24 cellular contexts compared by ENCODE assay signal in genomic region chr1:214583113-214583512, GRCh38. TPM values are rescaled to one million over a fixed set of nuclear protein-coding genes. Genes with fewer than 3 reads are reported as not detected.
"Had no signal": no experiment of that assay in that cellular context is flagged by ENCODE, and none has a peak within 500 bp of the region (broad histone marks: within the 10 kb centered on the region; RNA-seq: fewer than 3 reads in every experiment).

No MANE protein-coding gene starts in this region.

- H3K27ac ChIP-seq: esophagus squamous epithelium, left ventricle myocardium inferior, neutrophil, ovary, uterus had no signal

- H3K36me3 ChIP-seq: esophagus squamous epithelium, gastrocnemius medialis, left ventricle myocardium inferior, neutrophil, ovary, uterus had no signal

- H3K27me3 ChIP-seq: esophagus squamous epithelium, gastrocnemius medialis, ovary, uterus had no signal

- DNase-seq: activated B cell treated with CpG ODN at 0.5 μM for 24 hours; activated CD4-positive, alpha-beta T cell treated with anti-CD3 and anti-CD28 coated beads for 36 hours; activated effector memory CD4-positive, alpha-beta T cell treated with Interleukin-2 at 50 U/mL for 16 hours; activated naive CD4-positive, alpha-beta T cell treated with Interleukin-2 at 50 U/mL for 16 hours; anterior cingulate cortex; dermis blood vessel endothelial cell; effector CD4-positive, alpha-beta T cell; esophagus squamous epithelium; gastrocnemius medialis; glutamatergic neuron; left ventricle myocardium inferior; naive B cell; nephron progenitor cell; ovary; retina; stimulated activated CD4-positive, alpha-beta T cell treated with anti-CD3 and anti-CD28 coated beads, Interleukin-12 subunit alpha, Interleukin-12 subunit beta, amount 100 ng/mL, for 4 hours; stimulated activated CD4-positive, alpha-beta T cell treated with anti-CD3 and anti-CD28 coated beads, Interleukin-4, amount 100 ng/mL, for 1 hour; stimulated activated naive CD8-positive, alpha-beta T cell treated with anti-CD3 and anti-CD28 coated beads, Interleukin-15, Interleukin-2, amounts not matched to agents 100 U/mL and 50 U/mL, for 24 hours; T1000; uterus had no signal

- H3K4me1 ChIP-seq: left ventricle myocardium inferior, uterus had no signal

- H3K4me3 ChIP-seq: esophagus squamous epithelium, gastrocnemius medialis, left ventricle myocardium inferior, lung, ovary, skin epidermis, uterus had no signal

- H3K9me3 ChIP-seq: esophagus squamous epithelium, gastrocnemius medialis, left ventricle myocardium inferior, neutrophil, ovary, uterus had no signal

- ATAC-seq: activated CD4-positive, alpha-beta T cell treated with anti-CD3 and anti-CD28 coated beads for 36 hours; sciatic nerve; stimulated activated naive CD8-positive, alpha-beta T cell treated with anti-CD3 and anti-CD28 coated beads, Interleukin-15, Interleukin-2, amounts not matched to agents 100 U/mL and 50 U/mL, for 24 hours had no signal

RNA-seq across cellular contexts. Expression of gene PTPN14, which starts 31.7 kb away (rescaled TPM):
- total RNA-seq: activated B cell treated with CpG ODN at 0.5 μM for 24 hours had no signal
